25 cellular contexts compared by ENCODE assay signal in genomic region chr11:130638048-130638447, GRCh38.
A peak's percentile ranks its signal among the peaks of the same experiment; 100 is the strongest.
DNase-seq lines count a peak whose midpoint lies in the region; TF ChIP-seq lines count a peak whose summit lies in the region.
"Had no signal": no experiment of that assay in that cellular context is flagged by ENCODE, and none has a peak within 500 bp of the region (broad histone marks: within the 10 kb centered on the region; RNA-seq: fewer than 3 reads in every experiment).

No MANE protein-coding gene starts in this region.

- H4K20me1 ChIP-seq in PC-9 (ENCODE audit: insufficient read depth): no peaks in the 10 kb centered on the region

- no peaks in the 10 kb centered on the region for H3K36me3 Mint-ChIP-seq in T-helper 2 cell treated with Interferon-gamma antibody and Interleukin-4, amounts not matched to agents 5 μg/mL and 100 μg/mL, for 36 hours (ENCODE audit: low read depth)
- H3K36me3 Mint-ChIP-seq: activated naive CD4-positive, alpha-beta T cell treated with anti-CD3 and anti-CD28 coated beads, Interleukin-2, amount 10 ng/mL, durations not matched to agents 7 days and 5 days; WTC11 had no signal

- no peak overlapping the region for H3K4me3 Mint-ChIP-seq in T-helper 2 cell treated with Interferon-gamma antibody and Interleukin-4, amounts not matched to agents 5 μg/mL and 100 μg/mL, for 36 hours
- H3K4me3 Mint-ChIP-seq: activated naive CD4-positive, alpha-beta T cell treated with anti-CD3 and anti-CD28 coated beads, Interleukin-2, amount 10 ng/mL, durations not matched to agents 7 days and 5 days; dendritic cell treated with granulocyte-macrophage colony-stimulating factor and Interleukin-4, amounts not matched to agents 40 ng/mL and 50 ng/mL, for 4 days; WTC11 had no signal

- BruUV-seq in PC-9 (replicated peaks; lab: Mats Ljungman, UMichigan): no TSS peak

- no peaks in the 10 kb centered on the region for H3K9me3 Mint-ChIP-seq in T-helper 2 cell treated with Interferon-gamma antibody and Interleukin-4, amounts not matched to agents 5 μg/mL and 100 μg/mL, for 36 hours
- H3K9me3 Mint-ChIP-seq: activated naive CD4-positive, alpha-beta T cell treated with anti-CD3 and anti-CD28 coated beads, Interleukin-2, amount 10 ng/mL, durations not matched to agents 7 days and 5 days; dendritic cell treated with granulocyte-macrophage colony-stimulating factor and Interleukin-4, amounts not matched to agents 40 ng/mL and 50 ng/mL, for 4 days; WTC11 had no signal

- peaks cover 27% of the 10 kb centered on the region for H3K4me1 Mint-ChIP-seq in T-helper 2 cell treated with Interferon-gamma antibody and Interleukin-4, amounts not matched to agents 5 μg/mL and 100 μg/mL, for 36 hours (ENCODE audit: low read depth)

- TF ChIP-seq POLR2A in vagina (IDR thresholded peaks at IDR 0.05): no peak

- H3K36me3 ChIP-seq in PC-9 (ENCODE audit: low read depth): no peaks in the 10 kb centered on the region
- H3K36me3 ChIP-seq in vagina: no peaks in the 10 kb centered on the region
- H3K36me3 ChIP-seq: BE2C, upper lobe of left lung had no signal

- H3K27me3 ChIP-seq in PC-9 (ENCODE audit: insufficient read depth, low read depth) (no peaks in the 10 kb centered on the region), vagina (no peaks in the 10 kb centered on the region)
- H3K27me3 ChIP-seq: BE2C, upper lobe of left lung had no signal

- peaks cover under 1% of the 10 kb centered on the region for H3K27me3 Mint-ChIP-seq in T-helper 2 cell treated with Interferon-gamma antibody and Interleukin-4, amounts not matched to agents 5 μg/mL and 100 μg/mL, for 36 hours (ENCODE audit: low read depth)
- H3K27me3 Mint-ChIP-seq: dendritic cell treated with granulocyte-macrophage colony-stimulating factor and Interleukin-4, amounts not matched to agents 40 ng/mL and 50 ng/mL, for 4 days had no signal

- DNase-seq in T-helper 2 cell treated with Interferon-gamma antibody and Interleukin-4, amounts not matched to agents 5 μg/mL and 100 μg/mL, for 36 hours (ENCODE audit: low spot score): no peak
- DNase-seq in T-helper 2 cell (no peak), PC-9 (no peak), islet precursor cell (peak; percentile 32), vagina (ENCODE audit: extremely low spot score in 2 of 2) (peak; percentile 31 to 69), ecto neural progenitor cell (ENCODE audit: low spot score) (no peak), amygdala (lab: John Stamatoyannopoulos, UW) (no peak), DMS79 treated with DMSO at 0.1 percent for 48 hours (lab: John Stamatoyannopoulos, UW) (no peak)
- DNase-seq: activated naive CD4-positive, alpha-beta T cell treated with anti-CD3 and anti-CD28 coated beads, Interleukin-2, amount 10 ng/mL, durations not matched to agents 7 days and 5 days; BE2C; DMS79; Kasumi-1; kidney glomerular epithelial cell; mammary epithelial cell; NCI-H1105; NCI-H2029 treated with DMSO at 0.1 percent for 48 hours; NCI-H446 treated with DMSO at 0.1 percent for 48 hours; retina; small intestine; stimulated activated CD4-positive, alpha-beta T cell treated with anti-CD3 and anti-CD28 coated beads, Interleukin-1b, Interleukin-23, amount 100 ng/mL, for 48 hours; upper lobe of left lung had no signal

- no peak overlapping the region for H3K4me3 ChIP-seq in PC-9
- no peak overlapping the region for H3K4me3 ChIP-seq in vagina
- H3K4me3 ChIP-seq: SK-N-MC, upper lobe of left lung had no signal

- H3F3A ChIP-seq in PC-9 (ENCODE audit: insufficient read depth, low read depth): peaks cover 43% of the 10 kb centered on the region

- POLR2A ChIA-PET in PC-9 (lab: Charles Lee; ENCODE audit: unreplicated experiment): no interaction called here

- CTCF ChIA-PET in PC-9 (lab: Charles Lee): no interaction called here

- H3K79me2 ChIP-seq in PC-9 (ENCODE audit: low read depth): no peaks in the 10 kb centered on the region

- H3K27ac Mint-ChIP-seq in T-helper 2 cell treated with Interferon-gamma antibody and Interleukin-4, amounts not matched to agents 5 μg/mL and 100 μg/mL, for 36 hours: peak overlapping the region; percentile 7
- H3K27ac Mint-ChIP-seq: activated naive CD4-positive, alpha-beta T cell treated with anti-CD3 and anti-CD28 coated beads, Interleukin-2, amount 10 ng/mL, durations not matched to agents 7 days and 5 days; dendritic cell treated with granulocyte-macrophage colony-stimulating factor and Interleukin-4, amounts not matched to agents 40 ng/mL and 50 ng/mL, for 4 days; WTC11 had no signal

- TF ChIP-seq CTCF in PC-9 (conservative IDR thresholded peaks at IDR 0.05) (no peak), vagina (IDR thresholded peaks at IDR 0.05) (no peak)

- H3K4me2 ChIP-seq in PC-9: no peak overlapping the region; the same call in 1 of the 2 replicates

- H3K4me1 ChIP-seq in PC-9 (replicated peaks; ENCODE audit: insufficient read depth): peaks cover 63% of the 10 kb centered on the region
- peaks cover 10% of the 10 kb centered on the region for H3K4me1 ChIP-seq in vagina
- H3K4me1 ChIP-seq: BE2C had no signal

- no peaks in the 10 kb centered on the region for H3K9me2 ChIP-seq in PC-9 (ENCODE audit: insufficient read depth)

- H2AFZ ChIP-seq in PC-9: no peak overlapping the region

- no peaks in the 10 kb centered on the region for H3K9me3 ChIP-seq in PC-9 (ENCODE audit: insufficient read depth, low read depth)
- H3K9me3 ChIP-seq in vagina: no peaks in the 10 kb centered on the region
- H3K9me3 ChIP-seq: BE2C, upper lobe of left lung had no signal

- intact Hi-C loops in PC-9 (cut with micrococcal nuclease; ENCODE audit: unreplicated experiment): loop anchor here (5.0 to 10.0 kb wide), 3 partner anchors 51 to 323 kb away; partner anchors contain the start of gene ZBTB44
- intact Hi-C loops in vagina (cut with DNase I): no loop called here

- H3K27ac ChIP-seq in PC-9: peak overlapping the region; percentile 90
- no peak overlapping the region for H3K27ac ChIP-seq in vagina
- H3K27ac ChIP-seq: HL-60, SK-N-MC, upper lobe of left lung had no signal

Comparison
In these comparisons a context has a peak if more than half of its experiments do, and no peak if none do; other contexts are left out.
1. DNase-seq: peak in islet precursor cell (single experiment) and vagina (2 of 2); none in T-helper 2 cell treated with Interferon-gamma antibody and Interleukin-4, amounts not matched to agents 5 μg/mL and 100 μg/mL, for 36 hours (single experiment), T-helper 2 cell (0 of 5), PC-9 (0 of 2), ecto neural progenitor cell (single experiment), amygdala (0 of 56) and DMS79 treated with DMSO at 0.1 percent for 48 hours (single experiment).